Comparison of ENCODE assay signal across 8 cellular contexts in the genomic region with DNA sequence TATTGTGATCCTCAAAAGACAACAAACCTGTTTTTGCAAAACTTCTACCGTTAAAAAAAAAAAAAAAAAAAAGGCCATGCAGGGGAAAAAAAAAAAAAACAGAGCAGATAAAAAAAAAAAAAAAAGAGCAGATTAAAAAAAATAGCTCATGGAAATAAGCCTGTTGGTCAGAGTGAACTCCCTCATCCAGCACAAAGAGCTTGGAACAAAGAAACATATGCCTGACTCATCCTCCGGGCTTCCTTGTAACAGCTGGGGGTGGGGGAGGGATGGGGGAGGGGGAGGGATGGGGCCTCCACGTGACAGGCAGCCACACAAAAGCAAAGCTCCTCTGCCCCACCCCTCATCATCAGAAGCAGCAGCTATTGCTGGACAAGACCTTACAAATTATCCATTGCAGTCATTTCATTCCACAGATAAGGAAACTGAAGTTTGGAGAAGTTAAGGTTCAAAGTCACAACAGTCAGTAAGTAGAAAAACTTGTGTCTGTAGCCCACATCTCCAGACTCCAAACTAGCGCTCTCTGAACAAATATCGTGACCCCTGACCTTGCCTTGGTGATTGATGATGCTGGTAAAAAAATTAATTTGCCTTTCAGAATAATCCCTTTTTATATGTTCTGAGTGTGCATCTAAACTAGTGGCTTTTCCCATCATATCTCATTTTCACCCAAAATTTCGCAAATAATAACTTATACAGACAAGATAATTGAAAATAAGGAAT. TPM values are rescaled to one million over a fixed set of nuclear protein-coding genes. Genes with fewer than 3 reads are reported as not detected.
DNase-seq lines count a peak whose midpoint lies in the region; ATAC-seq, FAIRE-seq and TF ChIP-seq lines count a peak whose summit lies in the region.

No MANE protein-coding gene starts in this region.

- TF ChIP-seq EP300 in HepG2 (IDR thresholded peaks at IDR 0.05; ENCODE audit: low read depth in 2 of 2, low read length in 2 of 2): peak in 1 of 2 experiments; percentile 16; a peak in 1 of 4 replicates
- TF ChIP-seq EP300 in HepG2 (CRISPR knock-in tag; IDR thresholded peaks at IDR 0.05; ENCODE audit: borderline replicate concordance): no peak

- no peak for FAIRE-seq in HepG2 (lab: Jason Lieb, UNC)

- WGBS in HepG2 (ENCODE audit: low lambda C conversion rate): 48% methylated on average over 6 of the region's 6 CpGs

- CTCF ChIA-PET in HepG2 (lab: Yijun Ruan, JAX; ENCODE audit: low intra/inter-chr PET ratio, low total read pairs): no interaction called here

- H3K4me1 Mint-ChIP-seq in CD14-positive monocyte: peaks cover 25% of the 10 kb centered on the region

- H3K27me3 Mint-ChIP-seq in CD14-positive monocyte (ENCODE audit: low read depth in 3 of 3): no peaks in the 10 kb centered on the region

- no peak overlapping the region for H3K4me3 Mint-ChIP-seq in CD14-positive monocyte

- peak; percentile 92 for DNase-seq in GM03348 (ENCODE audit: low spot score)
- peak; percentile 88 for DNase-seq in NCI-H748 (lab: John Stamatoyannopoulos, UW; ENCODE audit: unreplicated experiment)
- DNase-seq in dedifferentiated amniotic fluid mesenchymal stem cell (ENCODE audit: extremely low spot score): peak; percentile 79
- peak; percentile 84 for DNase-seq in HepG2 (ENCODE audit: low spot score)
- DNase-seq in activated CD8-positive, alpha-beta memory T cell treated with anti-CD3 and anti-CD28 coated beads, Interleukin-2, amount 50 U/mL, for 48 hours: no peak
- DNase-seq in stimulated activated CD4-positive, alpha-beta T cell treated with anti-CD3 and anti-CD28 coated beads, Interleukin-2, amount 100 ng/mL, for 48 hours: no peak
- no peak for DNase-seq in CD14-positive monocyte (ENCODE audit: low spot score)

- POLR2A ChIA-PET in HepG2 (lab: Yijun Ruan, JAX): interaction anchor here (0.6 to 1.4 kb wide), 14 partner anchors 9 to 311 kb away, joined by 3 to 14 read pairs (median 4); a partner anchor contains a TSS

- H3K4me1 ChIP-seq in HepG2 (ENCODE audit: insufficient read depth, low read length): peaks cover 63% of the 10 kb centered on the region

- no peaks in the 10 kb centered on the region for H3K27me3 ChIP-seq in HepG2 (ENCODE audit: control insufficient read depth in 1 of 2, insufficient read depth in 2 of 2, low read length in 2 of 2)

- H3K36me3 Mint-ChIP-seq in CD14-positive monocyte: peaks cover 7 to 16% of the 10 kb centered on the region in 2 donors

- no peaks in the 10 kb centered on the region for H3K79me2 ChIP-seq in HepG2 (ENCODE audit: insufficient read depth, low read length)

- ATAC-seq in HepG2 (no peak; the same call in 1 of the 3 replicates), GM19397 (IDR thresholded peaks at IDR 0.05; ENCODE audit: unreplicated experiment) (no peak)

- no peak overlapping the region for H3K27ac Mint-ChIP-seq in CD14-positive monocyte

- intact Hi-C loops in HepG2 (cut with micrococcal nuclease; ENCODE audit: unreplicated experiment): loop anchor here (2.0 to 5.0 kb wide), 2 partner anchors 40 to 73 kb away; a partner anchor contains a TSS
- intact Hi-C loops in CD14-positive monocyte (cut with micrococcal nuclease): no loop called here

- no peak for TF ChIP-seq POLR2A in HepG2 (IDR thresholded peaks at IDR 0.05; ENCODE audit: insufficient read depth in 1 of 2, low read depth in 2 of 2, low read length in 2 of 2)

- H4K20me1 ChIP-seq in HepG2 (ENCODE audit: insufficient read depth, low read length): no peaks in the 10 kb centered on the region

- no peak overlapping the region for H3K4me3 ChIP-seq in HepG2 (replicated peaks in 1 of 3; ENCODE audit: insufficient read depth in 1 of 3, low read depth in 2 of 3, low read length in 3 of 3)

- H3K4me2 ChIP-seq in HepG2 (ENCODE audit: low read depth, low read length): no peak overlapping the region

- in situ Hi-C loops in HepG2 (cut with HindIII; ENCODE audit: extremely low pct_ligation_motif_present, low pct_unique_long_range_greater_than_20kb): loop anchor here (5.0 to 25.0 kb wide), 2 partner anchors 73 to 318 kb away; a partner anchor contains a TSS

- BruUV-seq in HepG2 (replicated peaks; lab: Mats Ljungman, UMichigan): no TSS peak

- H3K36me3 ChIP-seq in HepG2 (replicated peaks in 1 of 2; ENCODE audit: control insufficient read depth in 1 of 2, insufficient read depth in 2 of 2, low read length in 2 of 2): peaks cover 13 to 35% of the 10 kb centered on the region in 2 experiments

- no peak for TF ChIP-seq RAD21 in HepG2 (CRISPR knock-in tag; IDR thresholded peaks at IDR 0.05)

- no peaks in the 10 kb centered on the region for H3K9me3 ChIP-seq in HepG2 (ENCODE audit: low read length)

- no peak overlapping the region for H2AFZ ChIP-seq in HepG2 (ENCODE audit: low read length)

- H3K27ac ChIP-seq in HepG2 (ENCODE audit: extremely low read length, insufficient read depth, low read length): peak overlapping the region; percentile 54

- no peak for TF ChIP-seq CTCF in HepG2 (CRISPR knock-in tag; IDR thresholded peaks at IDR 0.05)
- TF ChIP-seq CTCF in CD14-positive monocyte (IDR thresholded peaks at IDR 0.05): no peak

- H3K9ac ChIP-seq in HepG2 (ENCODE audit: insufficient read depth, low read depth, low read length): no peak overlapping the region

- H3K9me3 Mint-ChIP-seq in CD14-positive monocyte: peaks cover 3 to 11% (median 4%) of the 10 kb centered on the region in 7 donors

TF ChIP-seq in HepG2, 621 proteins besides CTCF, POLR2A, EP300 and RAD21 (continues in another document):
- peak; percentile 16; the same call in 1 of the 2 replicates for TF ChIP-seq NCOR1 (IDR thresholded peaks at IDR 0.05; ENCODE audit: borderline replicate concordance, low read length)

RNA-seq across cellular contexts. Expression of a gene that starts 38.9 kb away (rescaled TPM):
- 59.6 and 96.2 TPM in 2 replicates for total RNA-seq in HepG2 (2016; rRNA removed; fragmentation: Illumina TruSeq; extraction: Trizol)
- total RNA-seq in HepG2 (2016; cell fraction: cytosol; rRNA removed; fragmentation: Illumina TruSeq; extraction: Trizol; ENCODE audit: low read depth): 187 and 190 TPM in 2 replicates
- total RNA-seq in HepG2 (2016; cell fraction: insoluble cytoplasmic fraction; rRNA removed; fragmentation: Illumina TruSeq; extraction: Trizol): 58.0 and 98.8 TPM in 2 replicates
- total RNA-seq in HepG2 (2016; cell fraction: membrane; rRNA removed; fragmentation: Illumina TruSeq; extraction: Trizol): 218 and 226 TPM in 2 replicates
- total RNA-seq in HepG2 (2016; cell fraction: nucleus; rRNA removed; fragmentation: Illumina TruSeq; extraction: Trizol): 63.3 and 75.6 TPM in 2 replicates
- polyA plus RNA-seq in HepG2 (2011; rRNA removed) (97.4 and 103 TPM in 2 replicates), CD14-positive monocyte (10 to 100 TPM; 14.8 to 27.4 TPM)
- 70.4 and 119 TPM in 2 replicates for polyA plus RNA-seq in HepG2 (2011; cell fraction: cytosol; rRNA removed)
- polyA plus RNA-seq in HepG2 (2011; cell fraction: nucleus; rRNA removed): 52.2 and 66.4 TPM in 2 replicates
- 137 and 167 TPM in 2 replicates for polyA plus RNA-seq in HepG2 (2012)
- polyA plus RNA-seq in HepG2 (2016; cell fraction: cytosol; fragmentation: Illumina TruSeq; extraction: Trizol; ENCODE audit: low read depth): 214 and 245 TPM in 2 replicates
- polyA plus RNA-seq in HepG2 (2016; cell fraction: insoluble cytoplasmic fraction; fragmentation: Illumina TruSeq; extraction: Trizol; ENCODE audit: low read depth): 71.1 and 77.0 TPM in 2 replicates
- polyA plus RNA-seq in HepG2 (2016; cell fraction: membrane; fragmentation: Illumina TruSeq; extraction: Trizol; ENCODE audit: low read depth): 233 and 237 TPM in 2 replicates
- 115 and 125 TPM in 2 replicates for polyA plus RNA-seq in HepG2 (2016; cell fraction: nucleus; fragmentation: Illumina TruSeq; extraction: Trizol; ENCODE audit: insufficient read depth, low read depth)
- polyA minus RNA-seq in HepG2 (2011; rRNA and poly(A)+ RNA removed; ENCODE audit: low replicate concordance): 5.1 and 25.0 TPM in 2 replicates
- polyA minus RNA-seq in HepG2 (2011; cell fraction: cytosol; rRNA and poly(A)+ RNA removed): 50.7 and 55.5 TPM in 2 replicates
- 68.4 and 80.7 TPM in 2 replicates for polyA minus RNA-seq in HepG2 (2011; cell fraction: nucleus; rRNA and poly(A)+ RNA removed)

RNA-seq across cellular contexts. Expression of a gene that starts 42.6 kb away (rescaled TPM):
- not detected in 2 replicates for total RNA-seq in HepG2 (2016; rRNA removed; fragmentation: Illumina TruSeq; extraction: Trizol)
- total RNA-seq in HepG2 (2016; cell fraction: cytosol; rRNA removed; fragmentation: Illumina TruSeq; extraction: Trizol; ENCODE audit: low read depth): not detected in 2 replicates
- total RNA-seq in HepG2 (2016; cell fraction: insoluble cytoplasmic fraction; rRNA removed; fragmentation: Illumina TruSeq; extraction: Trizol): 0.19 TPM in 1 of 2 replicates, not detected in the other
- not detected in 2 replicates for total RNA-seq in HepG2 (2016; cell fraction: membrane; rRNA removed; fragmentation: Illumina TruSeq; extraction: Trizol)
- 1.1 TPM in 1 of 2 replicates, not detected in the other for total RNA-seq in HepG2 (2016; cell fraction: nucleus; rRNA removed; fragmentation: Illumina TruSeq; extraction: Trizol)
- 0.12 and 0.39 TPM in 2 replicates for polyA plus RNA-seq in HepG2 (2011; rRNA removed)
- 0.08 TPM in 1 of 2 replicates, not detected in the other for polyA plus RNA-seq in HepG2 (2011; cell fraction: cytosol; rRNA removed)
- 1.2 and 1.5 TPM in 2 replicates for polyA plus RNA-seq in HepG2 (2011; cell fraction: nucleus; rRNA removed)
- 0.54 and 0.63 TPM in 2 replicates for polyA plus RNA-seq in HepG2 (2012)
- not detected in 2 replicates for polyA plus RNA-seq in HepG2 (2016; cell fraction: cytosol; fragmentation: Illumina TruSeq; extraction: Trizol; ENCODE audit: low read depth)
- not detected in 2 replicates for polyA plus RNA-seq in HepG2 (2016; cell fraction: insoluble cytoplasmic fraction; fragmentation: Illumina TruSeq; extraction: Trizol; ENCODE audit: low read depth)
- not detected in 2 replicates for polyA plus RNA-seq in HepG2 (2016; cell fraction: membrane; fragmentation: Illumina TruSeq; extraction: Trizol; ENCODE audit: low read depth)
- polyA plus RNA-seq in HepG2 (2016; cell fraction: nucleus; fragmentation: Illumina TruSeq; extraction: Trizol; ENCODE audit: insufficient read depth, low read depth): not detected in 2 replicates
- polyA minus RNA-seq in HepG2 (2011; rRNA and poly(A)+ RNA removed; ENCODE audit: low replicate concordance): 0.16 TPM in 1 of 2 replicates, not detected in the other
- not detected in 2 replicates for polyA minus RNA-seq in HepG2 (2011; cell fraction: cytosol; rRNA and poly(A)+ RNA removed)
- 0.39 TPM in 1 of 2 replicates, not detected in the other for polyA minus RNA-seq in HepG2 (2011; cell fraction: nucleus; rRNA and poly(A)+ RNA removed)
- polyA plus RNA-seq in CD14-positive monocyte: not detected

Comparison
In these comparisons a context has a peak if more than half of its experiments do, and no peak if none do; other contexts are left out.
1. DNase-seq: peak in GM03348 (single experiment), NCI-H748 (single experiment), dedifferentiated amniotic fluid mesenchymal stem cell (single experiment) and HepG2 (single experiment); none in activated CD8-positive, alpha-beta memory T cell treated with anti-CD3 and anti-CD28 coated beads, Interleukin-2, amount 50 U/mL, for 48 hours (single experiment), stimulated activated CD4-positive, alpha-beta T cell treated with anti-CD3 and anti-CD28 coated beads, Interleukin-2, amount 100 ng/mL, for 48 hours (0 of 2) and CD14-positive monocyte (single experiment).